In genomic region chr4:1164956-1165545, GRCh38 we compare ENCODE assay signal across 18 cellular contexts. TPM values are rescaled to one million over a fixed set of nuclear protein-coding genes. Genes with fewer than 3 reads are reported as not detected.
DNase-seq lines count a peak whose midpoint lies in the region; ATAC-seq and TF ChIP-seq lines count a peak whose summit lies in the region.
"Had no signal": no experiment of that assay in that cellular context is flagged by ENCODE, and none has a peak within 500 bp of the region (broad histone marks: within the 10 kb centered on the region; RNA-seq: fewer than 3 reads in every experiment).

No MANE protein-coding gene starts in this region.

- TF ChIP-seq CTCF in natural killer cell (IDR thresholded peaks at IDR 0.05) (no peak), neural progenitor cell (IDR thresholded peaks at IDR 0.05) (no peak), suprapubic skin (IDR thresholded peaks at IDR 0.05) (no peak)

- H3F3A ChIP-seq in neural progenitor cell (ENCODE audit: low read depth), result peaks cover 3% of the 10 kb centered on the region

- H3K4me2 ChIP-seq in neural progenitor cell, result no peak overlapping the region

- H3K27ac Mint-ChIP-seq in natural killer cell (peak overlapping the region; percentile 17 to 24), IgD-negative memory B cell (peak overlapping the region in 2 of 3 donors; percentile 51 to 59), neural progenitor cell (peak overlapping the region; percentile 82)
- H3K27ac Mint-ChIP-seq in natural killer cell treated with Interleukin-12 subunit alpha and Interleukin-12 subunit beta and Interleukin-15 and Interleukin-18, amount 100 ng/mL, for 72 hours, result no peak overlapping the region
- H3K27ac Mint-ChIP-seq in stimulated activated naive B cell treated with anti-CD40 and anti-IgM and Interleukin-4, amounts not matched to agents 10 μg/mL and 1 μg/mL and 100 μg/mL, for 72 hours, result peak overlapping the region; percentile 81
- H3K27ac Mint-ChIP-seq: HFFc6 had no signal

- H3K9ac ChIP-seq in neural progenitor cell, result no peak overlapping the region

- peaks cover 36 to 40% of the 10 kb centered on the region in 2 donors for H3K4me1 Mint-ChIP-seq in natural killer cell
- peaks cover 26 to 29% of the 10 kb centered on the region in 2 donors for H3K4me1 Mint-ChIP-seq in natural killer cell treated with Interleukin-12 subunit alpha and Interleukin-12 subunit beta and Interleukin-15 and Interleukin-18, amount 100 ng/mL, for 72 hours (ENCODE audit: low read depth in 2 of 2)
- peaks cover 21 to 29% (median 25%) of the 10 kb centered on the region in 3 donors for H3K4me1 Mint-ChIP-seq in IgD-negative memory B cell
- peaks cover 9% of the 10 kb centered on the region for H3K4me1 Mint-ChIP-seq in neural progenitor cell
- peaks cover 36 to 58% of the 10 kb centered on the region in 2 donors for H3K4me1 Mint-ChIP-seq in stimulated activated naive B cell treated with anti-CD40 and anti-IgM and Interleukin-4, amounts not matched to agents 10 μg/mL and 1 μg/mL and 100 μg/mL, for 72 hours

- H3K27me3 Mint-ChIP-seq in natural killer cell (ENCODE audit: low read depth in 2 of 2) (no peaks in the 10 kb centered on the region), IgD-negative memory B cell (peaks cover under 1% of the 10 kb centered on the region), neural progenitor cell (ENCODE audit: insufficient read depth, low read depth) (peaks cover 8% of the 10 kb centered on the region)
- H3K27me3 Mint-ChIP-seq in natural killer cell treated with Interleukin-12 subunit alpha and Interleukin-12 subunit beta and Interleukin-15 and Interleukin-18, amount 100 ng/mL, for 72 hours, result no peaks in the 10 kb centered on the region
- H3K27me3 Mint-ChIP-seq in stimulated activated naive B cell treated with anti-CD40 and anti-IgM and Interleukin-4, amounts not matched to agents 10 μg/mL and 1 μg/mL and 100 μg/mL, for 72 hours, result peaks cover under 1 to 6% of the 10 kb centered on the region in 2 donors

- DNase-seq in natural killer cell (no peak), neural progenitor cell (ENCODE audit: low spot score) (no peak), suprapubic skin (ENCODE audit: low spot score in 2 of 2) (no peak)
- DNase-seq in natural killer cell treated with Interleukin-12 subunit alpha and Interleukin-12 subunit beta and Interleukin-15 and Interleukin-18, amount 100 ng/mL, for 72 hours (ENCODE audit: low spot score), result no peak
- DNase-seq in stimulated activated naive B cell treated with anti-CD40 and anti-IgM and Interleukin-4, amounts not matched to agents 10 μg/mL and 1 μg/mL and 100 μg/mL, for 72 hours, result no peak
- DNase-seq: BE2C; C1 segment of cervical spinal cord; CD4-positive, alpha-beta memory T cell; DMS79 treated with DMSO at 0.1 percent for 48 hours; GF-D8; GOT3; H7; HFFc6; IMR-90 had no signal

- no peak for ATAC-seq in natural killer cell
- ATAC-seq in natural killer cell treated with Interleukin-12 subunit alpha and Interleukin-12 subunit beta and Interleukin-15 and Interleukin-18, amount 100 ng/mL, for 72 hours, result no peak
- no peak for ATAC-seq in stimulated activated naive B cell treated with anti-CD40 and anti-IgM and Interleukin-4, amounts not matched to agents 10 μg/mL and 1 μg/mL and 100 μg/mL, for 72 hours (replicated peaks)
- ATAC-seq in GM18517 (IDR thresholded peaks at IDR 0.05; ENCODE audit: unreplicated experiment), result no peak
- ATAC-seq: HCT116 had no signal

- no peak for TF ChIP-seq POLR2A in suprapubic skin (IDR thresholded peaks at IDR 0.05)

- H3K27ac ChIP-seq in neural progenitor cell, result no peak overlapping the region
- H3K27ac ChIP-seq in suprapubic skin, result no peak overlapping the region

- no peaks in the 10 kb centered on the region for H3K79me2 ChIP-seq in neural progenitor cell (ENCODE audit: low read depth)

- H3K9me3 Mint-ChIP-seq in natural killer cell, result no peaks in the 10 kb centered on the region
- no peaks in the 10 kb centered on the region for H3K9me3 Mint-ChIP-seq in natural killer cell treated with Interleukin-12 subunit alpha and Interleukin-12 subunit beta and Interleukin-15 and Interleukin-18, amount 100 ng/mL, for 72 hours
- H3K9me3 Mint-ChIP-seq in IgD-negative memory B cell, result peaks cover 0 to 3% (median 3%) of the 10 kb centered on the region in 3 donors
- H3K9me3 Mint-ChIP-seq in neural progenitor cell, result peaks cover 4% of the 10 kb centered on the region
- peaks cover 3 to 4% of the 10 kb centered on the region in 2 donors for H3K9me3 Mint-ChIP-seq in stimulated activated naive B cell treated with anti-CD40 and anti-IgM and Interleukin-4, amounts not matched to agents 10 μg/mL and 1 μg/mL and 100 μg/mL, for 72 hours
- H3K9me3 Mint-ChIP-seq: CD4-positive, alpha-beta memory T cell; HFFc6 had no signal

- H3K36me3 Mint-ChIP-seq in natural killer cell, result no peaks in the 10 kb centered on the region
- H3K36me3 Mint-ChIP-seq in natural killer cell treated with Interleukin-12 subunit alpha and Interleukin-12 subunit beta and Interleukin-15 and Interleukin-18, amount 100 ng/mL, for 72 hours, result no peaks in the 10 kb centered on the region
- H3K36me3 Mint-ChIP-seq in IgD-negative memory B cell, result peaks cover 4% of the 10 kb centered on the region
- H3K36me3 Mint-ChIP-seq in neural progenitor cell, result no peaks in the 10 kb centered on the region
- peaks cover 6 to 9% of the 10 kb centered on the region in 2 donors for H3K36me3 Mint-ChIP-seq in stimulated activated naive B cell treated with anti-CD40 and anti-IgM and Interleukin-4, amounts not matched to agents 10 μg/mL and 1 μg/mL and 100 μg/mL, for 72 hours

- TF ChIP-seq EP300 in suprapubic skin (IDR thresholded peaks at IDR 0.05), result no peak

- H4K20me1 ChIP-seq in neural progenitor cell (ENCODE audit: low read depth), result peaks cover 5% of the 10 kb centered on the region

- intact Hi-C loops in natural killer cell (cut with micrococcal nuclease), result loop anchor here (5.0 kb wide), 2 partner anchors 33 to 52 kb away; no protein-coding TSS in a partner anchor

- no peak overlapping the region for H3K4me3 ChIP-seq in neural progenitor cell
- H3K4me3 ChIP-seq in suprapubic skin, result no peak overlapping the region

- H3K4me3 Mint-ChIP-seq in natural killer cell, result no peak overlapping the region
- H3K4me3 Mint-ChIP-seq in natural killer cell treated with Interleukin-12 subunit alpha and Interleukin-12 subunit beta and Interleukin-15 and Interleukin-18, amount 100 ng/mL, for 72 hours, result no peak overlapping the region
- H3K4me3 Mint-ChIP-seq in IgD-negative memory B cell, result peak overlapping the region in 2 of 4 donors; percentile 52 to 71
- peak overlapping the region; percentile 51 for H3K4me3 Mint-ChIP-seq in neural progenitor cell
- peak overlapping the region in 1 of 2 donors; percentile 57 for H3K4me3 Mint-ChIP-seq in stimulated activated naive B cell treated with anti-CD40 and anti-IgM and Interleukin-4, amounts not matched to agents 10 μg/mL and 1 μg/mL and 100 μg/mL, for 72 hours
- H3K4me3 Mint-ChIP-seq: CD4-positive, alpha-beta memory T cell; HFFc6 had no signal

- H2AFZ ChIP-seq in neural progenitor cell (replicated peaks), result no peak overlapping the region

- H3K27me3 ChIP-seq in neural progenitor cell (peaks cover 78% of the 10 kb centered on the region), suprapubic skin (no peaks in the 10 kb centered on the region)

- H3K36me3 ChIP-seq in neural progenitor cell (no peaks in the 10 kb centered on the region), suprapubic skin (no peaks in the 10 kb centered on the region)
- H3K36me3 ChIP-seq: BE2C had no signal

- H3K4me1 ChIP-seq in neural progenitor cell (peaks cover 4% of the 10 kb centered on the region), suprapubic skin (peaks cover 17% of the 10 kb centered on the region)
- H3K4me1 ChIP-seq: BE2C had no signal

- H3K9me3 ChIP-seq in neural progenitor cell (ENCODE audit: low read depth) (no peaks in the 10 kb centered on the region), suprapubic skin (no peaks in the 10 kb centered on the region)
- H3K9me3 ChIP-seq: BE2C had no signal

- 90% methylated on average over 8 of the region's 13 CpGs for WGBS in suprapubic skin

RNA-seq across cellular contexts. Expression of gene SPON2, which starts 7.3 kb away (rescaled TPM):
- total RNA-seq in natural killer cell, result 1,000 to 10,000 TPM; 1,124 to 1,574 (median 1,339) TPM
- 10 to 100 TPM in 1 of 2 donors, 1 to 10 TPM in 1; 1.5 to 13.6 TPM for total RNA-seq in natural killer cell treated with Interleukin-12 subunit alpha and Interleukin-12 subunit beta and Interleukin-15 and Interleukin-18, amount 100 ng/mL, for 72 hours
- 8.6 TPM for polyA plus RNA-seq in IgD-negative memory B cell
- 2.1 and 9.0 TPM in 2 replicates for total RNA-seq in neural progenitor cell (ENCODE audit: low replicate concordance)
- 10 to 100 TPM; 22.5 to 52.3 (median 31.8) TPM for total RNA-seq in suprapubic skin

RNA-seq across cellular contexts. Expression of gene RNF212, which starts 51.7 kb away (rescaled TPM):
- total RNA-seq in natural killer cell (1 to 10 TPM; 1.0 to 2.0 (median 1.7) TPM), neural progenitor cell (ENCODE audit: low replicate concordance) (3.4 and 3.7 TPM in 2 replicates), suprapubic skin (10 to 100 TPM in 1 of 4 donors, 1 to 10 TPM in 3; 2.4 to 16.5 (median 4.4) TPM)
- total RNA-seq in natural killer cell treated with Interleukin-12 subunit alpha and Interleukin-12 subunit beta and Interleukin-15 and Interleukin-18, amount 100 ng/mL, for 72 hours, result 1 to 10 TPM in 1 of 2 donors, under 1 TPM in 1; 0.89 to 1.5 TPM
- 0.68 TPM for polyA plus RNA-seq in IgD-negative memory B cell
- total RNA-seq: A172, HFFc6 had no signal

Comparison
In these comparisons a context has a peak if more than half of its experiments do, and no peak if none do; other contexts are left out.
1. H3K27ac Mint-ChIP-seq: peak in natural killer cell (2 of 2), IgD-negative memory B cell (2 of 3), neural progenitor cell (single experiment) and stimulated activated naive B cell treated with anti-CD40 and anti-IgM and Interleukin-4, amounts not matched to agents 10 μg/mL and 1 μg/mL and 100 μg/mL, for 72 hours (single experiment); none in natural killer cell treated with Interleukin-12 subunit alpha and Interleukin-12 subunit beta and Interleukin-15 and Interleukin-18, amount 100 ng/mL, for 72 hours (0 of 2).
2. RNA of gene SPON2, which starts 7.3 kb away (total RNA-seq): 1,124 to 1,574 TPM in natural killer cell; 22.5 to 52.3 TPM in suprapubic skin, 1.5 to 13.6 TPM in natural killer cell treated with Interleukin-12 subunit alpha and Interleukin-12 subunit beta and Interleukin-15 and Interleukin-18, amount 100 ng/mL, for 72 hours and 2.1 to 9.0 TPM in neural progenitor cell; every median in the first group is over 10 times any median in the second.